ENCODE assay signal across 28 cellular contexts in genomic region chr1:43982798-43983197, GRCh38. TPM values are rescaled to one million over a fixed set of nuclear protein-coding genes. Genes with fewer than 3 reads are reported as not detected.
DNase-seq lines count a peak whose midpoint lies in the region; ATAC-seq, FAIRE-seq and TF ChIP-seq lines count a peak whose summit lies in the region.
"Had no signal": no experiment of that assay in that cellular context is flagged by ENCODE, and none has a peak within 500 bp of the region (broad histone marks: within the 10 kb centered on the region; RNA-seq: fewer than 3 reads in every experiment).

No MANE protein-coding gene starts in this region.

- H4K20me1 ChIP-seq in HepG2 (ENCODE audit: insufficient read depth, low read length) = no peaks in the 10 kb centered on the region
- peaks cover 69% of the 10 kb centered on the region for H4K20me1 ChIP-seq in astrocyte (ENCODE audit: insufficient read depth, low read length)
- H4K20me1 ChIP-seq in PC-3 (ENCODE audit: low read length) = 0 out of 2 replicates have a peak, but pooled peaks cover 1% of the 10 kb centered on the region

- no peak overlapping the region for H2AFZ ChIP-seq in HepG2 (ENCODE audit: low read length)
- H2AFZ ChIP-seq in astrocyte (ENCODE audit: low read depth, low read length) = no peak overlapping the region
- H2AFZ ChIP-seq in PC-3 (ENCODE audit: low read length) = no peak overlapping the region
- H2AFZ ChIP-seq: GM23248 had no signal

- 94% methylated on average over 16 of the region's 16 CpGs for WGBS in HepG2 (ENCODE audit: low lambda C conversion rate)
- 72% methylated on average over 15 of the region's 16 CpGs for WGBS in right lobe of liver (ENCODE audit: insufficient coverage, low coverage, low lambda C conversion rate, missing lambda C conversion rate)
- WGBS in aorta, 2 donors = 84% methylated on average over 16 of the region's 16 CpGs

- H3K27ac Mint-ChIP-seq in astrocyte (ENCODE audit: unreplicated experiment) (no peak overlapping the region), nephron progenitor cell (peak overlapping the region; percentile 98)
- H3K27ac Mint-ChIP-seq: activated CD4-positive, alpha-beta T cell treated with anti-CD3 and anti-CD28 coated beads for 36 hours; activated CD8-positive, alpha-beta T cell treated with anti-CD3 and anti-CD28 coated beads for 36 hours; activated naive CD4-positive, alpha-beta T cell treated with anti-CD3 and anti-CD28 coated beads for 36 hours; CD4-positive, alpha-beta T cell; natural killer cell; T-helper 2 cell treated with Interferon-gamma antibody and Interleukin-4, amounts not matched to agents 5 μg/mL and 100 μg/mL, for 36 hours had no signal

- BruUV-seq in HepG2 (replicated peaks; lab: Mats Ljungman, UMichigan) (no TSS peak), PC-3 (replicated peaks; lab: Mats Ljungman, UMichigan) (no TSS peak)

- H3K4me1 Mint-ChIP-seq in astrocyte (ENCODE audit: low read depth, unreplicated experiment) (peaks cover 34% of the 10 kb centered on the region), nephron progenitor cell (peaks cover 80% of the 10 kb centered on the region)

- H3K9me3 Mint-ChIP-seq in astrocyte (ENCODE audit: unreplicated experiment) (no peaks in the 10 kb centered on the region), nephron progenitor cell (no peaks in the 10 kb centered on the region)
- H3K9me3 Mint-ChIP-seq: activated CD8-positive, alpha-beta T cell treated with anti-CD3 and anti-CD28 coated beads for 36 hours; activated naive CD4-positive, alpha-beta T cell treated with anti-CD3 and anti-CD28 coated beads for 36 hours; CD4-positive, alpha-beta T cell; natural killer cell; T-helper 2 cell treated with Interferon-gamma antibody and Interleukin-4, amounts not matched to agents 5 μg/mL and 100 μg/mL, for 36 hours had no signal

- CTCF ChIA-PET in HepG2 (lab: Yijun Ruan, JAX; ENCODE audit: low intra/inter-chr PET ratio, low total read pairs) = no interaction called here
- CTCF ChIA-PET in PC-3 (lab: Charles Lee) = no interaction called here

- H3K4me2 ChIP-seq in HepG2 (ENCODE audit: low read depth, low read length) = no peak overlapping the region
- peak overlapping the region; percentile 28 for H3K4me2 ChIP-seq in astrocyte (ENCODE audit: low read length)
- no peak overlapping the region for H3K4me2 ChIP-seq in PC-3 (ENCODE audit: low read length)
- H3K4me2 ChIP-seq: KMS-11 had no signal

- H3K4me3 Mint-ChIP-seq in astrocyte (ENCODE audit: unreplicated experiment) = no peak overlapping the region
- H3K4me3 Mint-ChIP-seq in nephron progenitor cell = peak overlapping the region; percentile 54
- H3K4me3 Mint-ChIP-seq: activated CD4-positive, alpha-beta T cell treated with anti-CD3 and anti-CD28 coated beads for 36 hours; activated CD8-positive, alpha-beta T cell treated with anti-CD3 and anti-CD28 coated beads for 36 hours; activated naive CD4-positive, alpha-beta T cell treated with anti-CD3 and anti-CD28 coated beads for 36 hours; CD4-positive, alpha-beta T cell; natural killer cell; T-helper 2 cell treated with Interferon-gamma antibody and Interleukin-4, amounts not matched to agents 5 μg/mL and 100 μg/mL, for 36 hours had no signal

- TF ChIP-seq EP300 in HepG2 (IDR thresholded peaks at IDR 0.05; ENCODE audit: low read depth in 2 of 2, low read length in 2 of 2) = no peak
- no peak for TF ChIP-seq EP300 in HepG2 (CRISPR knock-in tag; IDR thresholded peaks at IDR 0.05; ENCODE audit: borderline replicate concordance)

- no peak for DNase-seq in HepG2 (ENCODE audit: low spot score)
- no peak for DNase-seq in right lobe of liver
- no peak for DNase-seq in astrocyte (ENCODE audit: low read depth)
- no peak for DNase-seq in nephron progenitor cell
- DNase-seq in aorta = peak; percentile 46 to 69
- DNase-seq in nucleus accumbens (lab: John Stamatoyannopoulos, UW) = no peak
- DNase-seq in NCI-H2171 treated with DMSO at 0.1 percent for 48 hours (lab: John Stamatoyannopoulos, UW) = no peak
- no peak for DNase-seq in PC-3
- DNase-seq: activated CD4-positive, alpha-beta T cell treated with anti-CD3 and anti-CD28 coated beads for 36 hours; activated CD8-positive, alpha-beta T cell treated with anti-CD3 and anti-CD28 coated beads for 36 hours; activated naive CD4-positive, alpha-beta T cell treated with anti-CD3 and anti-CD28 coated beads for 36 hours; brain microvascular endothelial cell; CD4-positive, alpha-beta T cell; GM23248; MG63; natural killer cell; NCI-H1436 treated with DMSO at 0.1 percent for 48 hours; NCI-H2107; stimulated activated CD4-positive, alpha-beta T cell treated with anti-CD3 and anti-CD28 coated beads, Interleukin-2, amount 100 ng/mL, for 48 hours; stomach had no signal

- no peak overlapping the region for H3K9ac ChIP-seq in HepG2 (ENCODE audit: insufficient read depth, low read depth, low read length)
- no peak overlapping the region for H3K9ac ChIP-seq in astrocyte (ENCODE audit: low read length)
- H3K9ac ChIP-seq in PC-3 (ENCODE audit: low read length) = no peak overlapping the region
- H3K9ac ChIP-seq: GM23248, KMS-11 had no signal

- no peak for ATAC-seq in HepG2
- no peak for ATAC-seq in right lobe of liver
- ATAC-seq in aorta (ENCODE audit: low FRiP score) = no peak
- ATAC-seq in PC-3 = no peak
- ATAC-seq: activated CD4-positive, alpha-beta T cell treated with anti-CD3 and anti-CD28 coated beads for 36 hours; activated CD8-positive, alpha-beta T cell treated with anti-CD3 and anti-CD28 coated beads for 36 hours; natural killer cell; SK-N-SH treated with all-trans-retinoic acid at 6 μM for 48 hours had no signal

- H3K9me3 ChIP-seq in HepG2 (ENCODE audit: low read length) = no peaks in the 10 kb centered on the region
- H3K9me3 ChIP-seq in right lobe of liver = no peaks in the 10 kb centered on the region
- no peaks in the 10 kb centered on the region for H3K9me3 ChIP-seq in astrocyte (ENCODE audit: insufficient read depth, low read depth, low read length)
- no peaks in the 10 kb centered on the region for H3K9me3 ChIP-seq in aorta (ENCODE audit: control insufficient read depth, low read length)
- no peaks in the 10 kb centered on the region for H3K9me3 ChIP-seq in PC-3 (ENCODE audit: low read length)
- H3K9me3 ChIP-seq: MG63, right atrium auricular region, stomach had no signal

- TF ChIP-seq RAD21 in HepG2 (CRISPR knock-in tag; IDR thresholded peaks at IDR 0.05) = no peak

- FAIRE-seq in HepG2 (lab: Jason Lieb, UNC) = no peak
- no peak for FAIRE-seq in astrocyte (lab: Jason Lieb, UNC)
- FAIRE-seq: A204.1, D721Med, frontal cortex, HTR-8/SVneo had no signal

- in situ Hi-C loops in HepG2 (cut with HindIII; ENCODE audit: extremely low pct_ligation_motif_present, low pct_unique_long_range_greater_than_20kb) = no loop called here

- H3K27me3 Mint-ChIP-seq in astrocyte (ENCODE audit: low read depth, unreplicated experiment) = no peaks in the 10 kb centered on the region
- H3K27me3 Mint-ChIP-seq in nephron progenitor cell (ENCODE audit: low read depth, poor library complexity) = no peaks in the 10 kb centered on the region
- H3K27me3 Mint-ChIP-seq: activated CD8-positive, alpha-beta T cell treated with anti-CD3 and anti-CD28 coated beads for 36 hours had no signal

- H3K36me3 ChIP-seq in HepG2 (replicated peaks in 1 of 2; ENCODE audit: control insufficient read depth in 1 of 2, insufficient read depth in 2 of 2, low read length in 2 of 2) = peaks cover 17 to 38% of the 10 kb centered on the region in 2 experiments; a peak in 4 of 5 replicates
- peaks cover 0 to 2% (median 0%) of the 10 kb centered on the region in 4 donors for H3K36me3 ChIP-seq in right lobe of liver
- H3K36me3 ChIP-seq in astrocyte (ENCODE audit: insufficient read depth, low read length) = peaks cover 4% of the 10 kb centered on the region
- no peaks in the 10 kb centered on the region for H3K36me3 ChIP-seq in aorta (ENCODE audit: control insufficient read depth in 1 of 2, insufficient read depth in 2 of 2, low read length in 1 of 2)
- peaks cover 10% of the 10 kb centered on the region; the same call in 1 of the 2 replicates for H3K36me3 ChIP-seq in PC-3 (ENCODE audit: low read depth, low read length)

- no peaks in the 10 kb centered on the region for H3K9me2 ChIP-seq in PC-3 (replicated peaks; ENCODE audit: low read length)

- intact Hi-C loops in HepG2 (cut with micrococcal nuclease; ENCODE audit: unreplicated experiment) (no loop called here), right lobe of liver (cut with DNase I) (no loop called here), aorta (cut with DNase I) (no loop called here), PC-3 (cut with micrococcal nuclease) (no loop called here)

- H3K27me3 ChIP-seq in HepG2 (ENCODE audit: control insufficient read depth in 1 of 2, insufficient read depth in 2 of 2, low read length in 2 of 2) (no peaks in the 10 kb centered on the region), right lobe of liver (no peaks in the 10 kb centered on the region), astrocyte (ENCODE audit: insufficient read depth, low read length) (no peaks in the 10 kb centered on the region), aorta (ENCODE audit: control insufficient read depth in 1 of 2, insufficient read depth in 2 of 2, low read length in 1 of 2) (no peaks in the 10 kb centered on the region), PC-3 (ENCODE audit: low read length) (no peaks in the 10 kb centered on the region)
- H3K27me3 ChIP-seq: brain microvascular endothelial cell, MG63, right atrium auricular region, stomach had no signal

- no peak overlapping the region for H3K4me3 ChIP-seq in HepG2 (replicated peaks in 1 of 3; ENCODE audit: insufficient read depth in 1 of 3, low read depth in 2 of 3, low read length in 3 of 3)
- no peak overlapping the region for H3K4me3 ChIP-seq in right lobe of liver
- no peak overlapping the region for H3K4me3 ChIP-seq in astrocyte (ENCODE audit: insufficient read depth, low read depth, low read length)
- no peak overlapping the region for H3K4me3 ChIP-seq in aorta (ENCODE audit: low read length in 2 of 2)
- H3K4me3 ChIP-seq in PC-3 (ENCODE audit: low read length) = no peak overlapping the region
- H3K4me3 ChIP-seq: GM23248, MG63, right atrium auricular region, stomach had no signal

- POLR2A ChIA-PET in HepG2 (lab: Yijun Ruan, JAX) = interaction anchor here (1.0 kb wide), 1 partner anchor 13 kb away, joined by 3 read pairs; the partner anchor contains the start of gene DPH2
- POLR2A ChIA-PET in PC-3 (lab: Charles Lee; ENCODE audit: unreplicated experiment) = no interaction called here

- TF ChIP-seq CTCF in HepG2 (CRISPR knock-in tag; IDR thresholded peaks at IDR 0.05) = no peak
- TF ChIP-seq CTCF in right lobe of liver (IDR thresholded peaks at IDR 0.05) = no peak
- TF ChIP-seq CTCF in astrocyte (IDR thresholded peaks at IDR 0.05; ENCODE audit: insufficient read depth, low read depth, low read length) = no peak
- TF ChIP-seq CTCF in nephron progenitor cell (IDR thresholded peaks at IDR 0.05) = no peak
- TF ChIP-seq CTCF in PC-3 (conservative IDR thresholded peaks at IDR 0.05; ENCODE audit: low read depth, low read length) = no peak

- H3K36me3 Mint-ChIP-seq in astrocyte (ENCODE audit: low read depth, unreplicated experiment) = peaks cover 31% of the 10 kb centered on the region
- peaks cover 23% of the 10 kb centered on the region for H3K36me3 Mint-ChIP-seq in nephron progenitor cell (ENCODE audit: low read depth)
- H3K36me3 Mint-ChIP-seq: natural killer cell had no signal

- no peaks in the 10 kb centered on the region for H3F3A ChIP-seq in PC-3 (ENCODE audit: low read length, unreplicated experiment)

- H3K79me2 ChIP-seq in HepG2 (ENCODE audit: insufficient read depth, low read length) = peaks cover 30% of the 10 kb centered on the region
- peaks cover 49% of the 10 kb centered on the region for H3K79me2 ChIP-seq in astrocyte (ENCODE audit: insufficient read depth, low read length)
- H3K79me2 ChIP-seq in PC-3 (ENCODE audit: low read length) = peaks cover 54% of the 10 kb centered on the region

- no peak overlapping the region for H3K27ac ChIP-seq in HepG2 (ENCODE audit: extremely low read length, insufficient read depth, low read length)
- H3K27ac ChIP-seq in right lobe of liver = no peak overlapping the region
- H3K27ac ChIP-seq in astrocyte (ENCODE audit: low read depth, low read length) = no peak overlapping the region
- no peak overlapping the region for H3K27ac ChIP-seq in aorta (ENCODE audit: low read depth in 1 of 2, low read length in 2 of 2)
- no peak overlapping the region for H3K27ac ChIP-seq in PC-3 (ENCODE audit: low read length)
- H3K27ac ChIP-seq: brain microvascular endothelial cell, GM23248, KMS-11, right atrium auricular region, stomach had no signal

- TF ChIP-seq POLR2A in HepG2 (IDR thresholded peaks at IDR 0.05; ENCODE audit: insufficient read depth in 1 of 2, low read depth in 2 of 2, low read length in 2 of 2) (no peak), right lobe of liver (IDR thresholded peaks at IDR 0.05) (no peak)

- H3K4me1 ChIP-seq in HepG2 (ENCODE audit: insufficient read depth, low read length) = peaks cover 73% of the 10 kb centered on the region
- peaks cover 0 to 30% (median 5%) of the 10 kb centered on the region in 4 donors for H3K4me1 ChIP-seq in right lobe of liver
- H3K4me1 ChIP-seq in astrocyte (ENCODE audit: insufficient read depth, low read length) = peaks cover 28% of the 10 kb centered on the region
- H3K4me1 ChIP-seq in aorta (ENCODE audit: control insufficient read depth in 1 of 2, insufficient read depth in 2 of 2, low read length in 2 of 2) = no peaks in the 10 kb centered on the region
- H3K4me1 ChIP-seq in PC-3 (ENCODE audit: insufficient read depth, low read length) = peaks cover 26% of the 10 kb centered on the region

RNA-seq across cellular contexts. Expression of gene B4GALT2, which starts 3.8 kb away (rescaled TPM):
- 56.5 and 78.0 TPM in 2 replicates for total RNA-seq in HepG2 (2016; rRNA removed; fragmentation: Illumina TruSeq; extraction: Trizol)
- 81.0 and 86.5 TPM in 2 replicates for total RNA-seq in HepG2 (2016; cell fraction: cytosol; rRNA removed; fragmentation: Illumina TruSeq; extraction: Trizol; ENCODE audit: low read depth)
- 57.1 and 86.7 TPM in 2 replicates for total RNA-seq in HepG2 (2016; cell fraction: insoluble cytoplasmic fraction; rRNA removed; fragmentation: Illumina TruSeq; extraction: Trizol)
- total RNA-seq in HepG2 (2016; cell fraction: membrane; rRNA removed; fragmentation: Illumina TruSeq; extraction: Trizol) = 144 and 151 TPM in 2 replicates
- 42.0 and 49.7 TPM in 2 replicates for total RNA-seq in HepG2 (2016; cell fraction: nucleus; rRNA removed; fragmentation: Illumina TruSeq; extraction: Trizol)
- polyA plus RNA-seq in HepG2 (2011; rRNA removed) = 41.9 and 57.0 TPM in 2 replicates
- polyA plus RNA-seq in HepG2 (2011; cell fraction: cytosol; rRNA removed) = 39.2 and 66.4 TPM in 2 replicates
- 53.0 and 54.3 TPM in 2 replicates for polyA plus RNA-seq in HepG2 (2011; cell fraction: nucleus; rRNA removed)
- polyA plus RNA-seq in HepG2 (2012) = 40.1 and 41.5 TPM in 2 replicates
- 96.5 and 101 TPM in 2 replicates for polyA plus RNA-seq in HepG2 (2016; cell fraction: cytosol; fragmentation: Illumina TruSeq; extraction: Trizol; ENCODE audit: low read depth)
- 67.6 and 73.0 TPM in 2 replicates for polyA plus RNA-seq in HepG2 (2016; cell fraction: insoluble cytoplasmic fraction; fragmentation: Illumina TruSeq; extraction: Trizol; ENCODE audit: low read depth)
- 132 and 145 TPM in 2 replicates for polyA plus RNA-seq in HepG2 (2016; cell fraction: membrane; fragmentation: Illumina TruSeq; extraction: Trizol; ENCODE audit: low read depth)
- polyA plus RNA-seq in HepG2 (2016; cell fraction: nucleus; fragmentation: Illumina TruSeq; extraction: Trizol; ENCODE audit: insufficient read depth, low read depth) = 86.0 and 90.4 TPM in 2 replicates
- 52.0 and 94.8 TPM in 2 replicates for polyA minus RNA-seq in HepG2 (2011; rRNA and poly(A)+ RNA removed; ENCODE audit: low replicate concordance)
- polyA minus RNA-seq in HepG2 (2011; cell fraction: cytosol; rRNA and poly(A)+ RNA removed) = 24.3 and 27.3 TPM in 2 replicates
- polyA minus RNA-seq in HepG2 (2011; cell fraction: nucleus; rRNA and poly(A)+ RNA removed) = 13.7 and 15.8 TPM in 2 replicates
- total RNA-seq in right lobe of liver = 10 to 100 TPM; 13.4 to 49.5 (median 18.5) TPM
- total RNA-seq in astrocyte = 56.6 and 56.9 TPM in 2 replicates
- 10 to 100 TPM; 31.8 to 32.2 TPM for total RNA-seq in aorta
- 10 to 100 TPM; 34.8 to 40.2 TPM for polyA plus RNA-seq in aorta
- total RNA-seq in PC-3 (2014; rRNA removed) = 103 and 136 TPM in 2 replicates

RNA-seq across cellular contexts. Expression of gene ATP6V0B, which starts 8.0 kb away (rescaled TPM):
- 76.4 and 161 TPM in 2 replicates for total RNA-seq in HepG2 (2016; rRNA removed; fragmentation: Illumina TruSeq; extraction: Trizol)
- total RNA-seq in HepG2 (2016; cell fraction: cytosol; rRNA removed; fragmentation: Illumina TruSeq; extraction: Trizol; ENCODE audit: low read depth) = 117 and 155 TPM in 2 replicates
- total RNA-seq in HepG2 (2016; cell fraction: insoluble cytoplasmic fraction; rRNA removed; fragmentation: Illumina TruSeq; extraction: Trizol) = 83.5 and 169 TPM in 2 replicates
- total RNA-seq in HepG2 (2016; cell fraction: membrane; rRNA removed; fragmentation: Illumina TruSeq; extraction: Trizol) = 125 and 145 TPM in 2 replicates
- 134 and 145 TPM in 2 replicates for total RNA-seq in HepG2 (2016; cell fraction: nucleus; rRNA removed; fragmentation: Illumina TruSeq; extraction: Trizol)
- 157 and 169 TPM in 2 replicates for polyA plus RNA-seq in HepG2 (2011; rRNA removed)
- polyA plus RNA-seq in HepG2 (2011; cell fraction: cytosol; rRNA removed) = 171 and 212 TPM in 2 replicates
- polyA plus RNA-seq in HepG2 (2011; cell fraction: nucleus; rRNA removed) = 191 and 208 TPM in 2 replicates
- polyA plus RNA-seq in HepG2 (2012) = 45.1 and 96.9 TPM in 2 replicates
- polyA plus RNA-seq in HepG2 (2016; cell fraction: cytosol; fragmentation: Illumina TruSeq; extraction: Trizol; ENCODE audit: low read depth) = 104 and 146 TPM in 2 replicates
- polyA plus RNA-seq in HepG2 (2016; cell fraction: insoluble cytoplasmic fraction; fragmentation: Illumina TruSeq; extraction: Trizol; ENCODE audit: low read depth) = 64.0 and 66.5 TPM in 2 replicates
- polyA plus RNA-seq in HepG2 (2016; cell fraction: membrane; fragmentation: Illumina TruSeq; extraction: Trizol; ENCODE audit: low read depth) = 95.1 and 113 TPM in 2 replicates
- polyA plus RNA-seq in HepG2 (2016; cell fraction: nucleus; fragmentation: Illumina TruSeq; extraction: Trizol; ENCODE audit: insufficient read depth, low read depth) = 218 and 233 TPM in 2 replicates
- 161 and 288 TPM in 2 replicates for polyA minus RNA-seq in HepG2 (2011; rRNA and poly(A)+ RNA removed; ENCODE audit: low replicate concordance)
- polyA minus RNA-seq in HepG2 (2011; cell fraction: cytosol; rRNA and poly(A)+ RNA removed) = 33.1 and 37.3 TPM in 2 replicates
- 51.0 and 60.8 TPM in 2 replicates for polyA minus RNA-seq in HepG2 (2011; cell fraction: nucleus; rRNA and poly(A)+ RNA removed)
- 100 to 1,000 TPM in 2 of 6 experiments, 10 to 100 TPM in 4; 64.4 to 142 (median 76.9) TPM for total RNA-seq in right lobe of liver
- 175 and 202 TPM in 2 replicates for total RNA-seq in astrocyte
- total RNA-seq in aorta = 10 to 100 TPM; 77.9 to 79.8 TPM
- 100 to 1,000 TPM; 109 to 119 TPM for polyA plus RNA-seq in aorta
- 207 and 241 TPM in 2 replicates for total RNA-seq in PC-3 (2014; rRNA removed)

RNA-seq across cellular contexts. Expression of gene CCDC24, which starts 8.6 kb away (rescaled TPM):
- total RNA-seq in HepG2 (2016; rRNA removed; fragmentation: Illumina TruSeq; extraction: Trizol) = 2.2 and 2.9 TPM in 2 replicates
- 0.79 and 2.4 TPM in 2 replicates for total RNA-seq in HepG2 (2016; cell fraction: cytosol; rRNA removed; fragmentation: Illumina TruSeq; extraction: Trizol; ENCODE audit: low read depth)
- 0.95 and 2.5 TPM in 2 replicates for total RNA-seq in HepG2 (2016; cell fraction: insoluble cytoplasmic fraction; rRNA removed; fragmentation: Illumina TruSeq; extraction: Trizol)
- total RNA-seq in HepG2 (2016; cell fraction: membrane; rRNA removed; fragmentation: Illumina TruSeq; extraction: Trizol) = 1.8 and 2.6 TPM in 2 replicates
- total RNA-seq in HepG2 (2016; cell fraction: nucleus; rRNA removed; fragmentation: Illumina TruSeq; extraction: Trizol) = 2.8 and 3.1 TPM in 2 replicates
- polyA plus RNA-seq in HepG2 (2011; rRNA removed) = 1.4 and 1.8 TPM in 2 replicates
- 0.59 and 0.82 TPM in 2 replicates for polyA plus RNA-seq in HepG2 (2011; cell fraction: cytosol; rRNA removed)
- polyA plus RNA-seq in HepG2 (2011; cell fraction: nucleus; rRNA removed) = 8.4 and 10.6 TPM in 2 replicates
- polyA plus RNA-seq in HepG2 (2012) = 2.3 and 3.3 TPM in 2 replicates
- polyA plus RNA-seq in HepG2 (2016; cell fraction: cytosol; fragmentation: Illumina TruSeq; extraction: Trizol; ENCODE audit: low read depth) = 1.3 and 1.8 TPM in 2 replicates
- polyA plus RNA-seq in HepG2 (2016; cell fraction: insoluble cytoplasmic fraction; fragmentation: Illumina TruSeq; extraction: Trizol; ENCODE audit: low read depth) = 2.1 and 2.4 TPM in 2 replicates
- polyA plus RNA-seq in HepG2 (2016; cell fraction: membrane; fragmentation: Illumina TruSeq; extraction: Trizol; ENCODE audit: low read depth) = 1.7 and 2.2 TPM in 2 replicates
- 4.7 and 6.9 TPM in 2 replicates for polyA plus RNA-seq in HepG2 (2016; cell fraction: nucleus; fragmentation: Illumina TruSeq; extraction: Trizol; ENCODE audit: insufficient read depth, low read depth)
- polyA minus RNA-seq in HepG2 (2011; rRNA and poly(A)+ RNA removed; ENCODE audit: low replicate concordance) = 1.1 and 1.6 TPM in 2 replicates
- not detected in 2 replicates for polyA minus RNA-seq in HepG2 (2011; cell fraction: cytosol; rRNA and poly(A)+ RNA removed)
- polyA minus RNA-seq in HepG2 (2011; cell fraction: nucleus; rRNA and poly(A)+ RNA removed) = 1.2 and 1.9 TPM in 2 replicates
- total RNA-seq in right lobe of liver = 1 to 10 TPM; 2.2 to 8.4 (median 3.5) TPM
- 4.2 and 4.3 TPM in 2 replicates for total RNA-seq in astrocyte
- total RNA-seq in aorta = 1 to 10 TPM; 2.6 to 6.0 TPM
- polyA plus RNA-seq in aorta = 10 to 100 TPM in 1 of 2 donors, 1 to 10 TPM in 1; 5.8 to 29.7 TPM
- total RNA-seq in PC-3 (2014; rRNA removed) = 10.1 and 21.9 TPM in 2 replicates

RNA-seq across cellular contexts. Expression of gene DPH2, which starts 13.0 kb away (rescaled TPM):
- total RNA-seq in HepG2 (2016; rRNA removed; fragmentation: Illumina TruSeq; extraction: Trizol) (38.3 and 40.5 TPM in 2 replicates), right lobe of liver (10 to 100 TPM in 5 of 6 experiments, 1 to 10 TPM in 1; 8.9 to 27.5 (median 12.0) TPM), astrocyte (26.9 and 31.6 TPM in 2 replicates), aorta (10 to 100 TPM; 11.8 to 14.7 TPM), PC-3 (2014; rRNA removed) (46.3 and 59.0 TPM in 2 replicates)
- 15.2 TPM in 2 replicates for total RNA-seq in HepG2 (2016; cell fraction: cytosol; rRNA removed; fragmentation: Illumina TruSeq; extraction: Trizol; ENCODE audit: low read depth)
- total RNA-seq in HepG2 (2016; cell fraction: insoluble cytoplasmic fraction; rRNA removed; fragmentation: Illumina TruSeq; extraction: Trizol) = 33.0 and 37.1 TPM in 2 replicates
- total RNA-seq in HepG2 (2016; cell fraction: membrane; rRNA removed; fragmentation: Illumina TruSeq; extraction: Trizol) = 43.0 and 46.2 TPM in 2 replicates
- 21.9 and 28.3 TPM in 2 replicates for total RNA-seq in HepG2 (2016; cell fraction: nucleus; rRNA removed; fragmentation: Illumina TruSeq; extraction: Trizol)
- polyA plus RNA-seq in HepG2 (2011; rRNA removed) (32.2 and 39.3 TPM in 2 replicates), aorta (10 to 100 TPM in 1 of 2 donors, 1 to 10 TPM in 1; 6.0 to 15.8 TPM)
- polyA plus RNA-seq in HepG2 (2011; cell fraction: cytosol; rRNA removed) = 29.8 and 30.1 TPM in 2 replicates
- 143 and 148 TPM in 2 replicates for polyA plus RNA-seq in HepG2 (2011; cell fraction: nucleus; rRNA removed)
- 16.3 and 20.7 TPM in 2 replicates for polyA plus RNA-seq in HepG2 (2012)
- polyA plus RNA-seq in HepG2 (2016; cell fraction: cytosol; fragmentation: Illumina TruSeq; extraction: Trizol; ENCODE audit: low read depth) = 16.6 and 18.7 TPM in 2 replicates
- polyA plus RNA-seq in HepG2 (2016; cell fraction: insoluble cytoplasmic fraction; fragmentation: Illumina TruSeq; extraction: Trizol; ENCODE audit: low read depth) = 33.1 and 38.5 TPM in 2 replicates
- polyA plus RNA-seq in HepG2 (2016; cell fraction: membrane; fragmentation: Illumina TruSeq; extraction: Trizol; ENCODE audit: low read depth) = 41.7 and 43.1 TPM in 2 replicates
- polyA plus RNA-seq in HepG2 (2016; cell fraction: nucleus; fragmentation: Illumina TruSeq; extraction: Trizol; ENCODE audit: insufficient read depth, low read depth) = 50.3 and 52.5 TPM in 2 replicates
- polyA minus RNA-seq in HepG2 (2011; rRNA and poly(A)+ RNA removed; ENCODE audit: low replicate concordance) = 71.2 and 144 TPM in 2 replicates
- polyA minus RNA-seq in HepG2 (2011; cell fraction: cytosol; rRNA and poly(A)+ RNA removed) = 10.3 and 13.5 TPM in 2 replicates
- polyA minus RNA-seq in HepG2 (2011; cell fraction: nucleus; rRNA and poly(A)+ RNA removed) = 36.7 and 43.0 TPM in 2 replicates

RNA-seq across cellular contexts. Expression of gene IPO13, which starts 36.0 kb away (rescaled TPM):
- total RNA-seq in HepG2 (2016; rRNA removed; fragmentation: Illumina TruSeq; extraction: Trizol) (14.3 and 15.6 TPM in 2 replicates), right lobe of liver (10 to 100 TPM; 12.4 to 18.9 (median 14.8) TPM), astrocyte (31.0 and 36.1 TPM in 2 replicates), aorta (10 to 100 TPM; 19.4 to 22.5 TPM), PC-3 (2014; rRNA removed) (33.7 and 45.4 TPM in 2 replicates)
- 2.4 and 3.1 TPM in 2 replicates for total RNA-seq in HepG2 (2016; cell fraction: cytosol; rRNA removed; fragmentation: Illumina TruSeq; extraction: Trizol; ENCODE audit: low read depth)
- total RNA-seq in HepG2 (2016; cell fraction: insoluble cytoplasmic fraction; rRNA removed; fragmentation: Illumina TruSeq; extraction: Trizol) = 13.4 and 14.4 TPM in 2 replicates
- 5.8 and 6.8 TPM in 2 replicates for total RNA-seq in HepG2 (2016; cell fraction: membrane; rRNA removed; fragmentation: Illumina TruSeq; extraction: Trizol)
- 15.1 and 20.1 TPM in 2 replicates for total RNA-seq in HepG2 (2016; cell fraction: nucleus; rRNA removed; fragmentation: Illumina TruSeq; extraction: Trizol)
- polyA plus RNA-seq in HepG2 (2011; rRNA removed) (12.9 and 15.0 TPM in 2 replicates), aorta (10 to 100 TPM in 1 of 2 donors, 1 to 10 TPM in 1; 9.8 to 29.2 TPM)
- polyA plus RNA-seq in HepG2 (2011; cell fraction: cytosol; rRNA removed) = 11.2 and 12.8 TPM in 2 replicates
- 43.8 and 47.3 TPM in 2 replicates for polyA plus RNA-seq in HepG2 (2011; cell fraction: nucleus; rRNA removed)
- 9.7 and 11.8 TPM in 2 replicates for polyA plus RNA-seq in HepG2 (2012)
- 2.2 and 2.4 TPM in 2 replicates for polyA plus RNA-seq in HepG2 (2016; cell fraction: cytosol; fragmentation: Illumina TruSeq; extraction: Trizol; ENCODE audit: low read depth)
- 14.5 and 14.6 TPM in 2 replicates for polyA plus RNA-seq in HepG2 (2016; cell fraction: insoluble cytoplasmic fraction; fragmentation: Illumina TruSeq; extraction: Trizol; ENCODE audit: low read depth)
- polyA plus RNA-seq in HepG2 (2016; cell fraction: membrane; fragmentation: Illumina TruSeq; extraction: Trizol; ENCODE audit: low read depth) = 3.4 and 5.4 TPM in 2 replicates
- polyA plus RNA-seq in HepG2 (2016; cell fraction: nucleus; fragmentation: Illumina TruSeq; extraction: Trizol; ENCODE audit: insufficient read depth, low read depth) = 47.0 and 47.3 TPM in 2 replicates
- polyA minus RNA-seq in HepG2 (2011; rRNA and poly(A)+ RNA removed; ENCODE audit: low replicate concordance) = 37.2 and 43.4 TPM in 2 replicates
- polyA minus RNA-seq in HepG2 (2011; cell fraction: cytosol; rRNA and poly(A)+ RNA removed) = 8.7 and 12.3 TPM in 2 replicates
- polyA minus RNA-seq in HepG2 (2011; cell fraction: nucleus; rRNA and poly(A)+ RNA removed) = 9.8 and 11.1 TPM in 2 replicates

Comparison
In these comparisons a context has a peak if more than half of its experiments do, and no peak if none do; other contexts are left out.
1. DNase-seq: peak in aorta (2 of 2); none in HepG2 (single experiment), right lobe of liver (0 of 3), astrocyte (single experiment), nephron progenitor cell (single experiment), nucleus accumbens (0 of 56), NCI-H2171 treated with DMSO at 0.1 percent for 48 hours (single experiment) and PC-3 (single experiment).